23 cellular contexts compared by ENCODE assay signal in the genomic region with DNA sequence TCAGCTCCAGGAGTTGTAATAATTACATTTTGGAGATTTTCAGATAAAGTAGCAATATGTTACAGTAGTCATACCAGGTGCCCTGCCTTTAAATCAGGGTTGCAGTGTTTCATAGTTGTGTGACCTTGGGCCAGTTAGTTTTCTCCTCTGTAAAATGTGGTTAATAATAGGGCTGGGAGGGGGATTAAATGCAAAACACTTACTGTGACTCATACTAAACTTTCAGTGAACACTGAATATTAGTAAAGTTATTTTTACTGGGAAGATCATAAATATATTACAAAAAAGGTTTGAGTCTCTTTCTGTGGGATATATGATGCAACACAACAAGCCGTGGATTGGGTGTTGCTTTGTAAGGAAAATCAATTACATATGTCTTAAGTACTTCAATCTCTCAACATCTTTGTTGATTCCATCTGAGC. TPM values are rescaled to one million over a fixed set of nuclear protein-coding genes. Genes with fewer than 3 reads are reported as not detected.
A peak's percentile ranks its signal among the peaks of the same experiment; 100 is the strongest.
DNase-seq lines count a peak whose midpoint lies in the region; ATAC-seq and TF ChIP-seq lines count a peak whose summit lies in the region.
"Had no signal": no experiment of that assay in that cellular context is flagged by ENCODE, and none has a peak within 500 bp of the region (broad histone marks: within the 10 kb centered on the region; RNA-seq: fewer than 3 reads in every experiment).

No MANE protein-coding gene starts in this region.

- peaks cover 27% of the 10 kb centered on the region for H3K36me3 Mint-ChIP-seq in Calu3 (ENCODE audit: insufficient read depth, unreplicated experiment)
- H3K36me3 Mint-ChIP-seq in central memory CD8-positive, alpha-beta T cell (ENCODE audit: insufficient read depth) = peaks cover 33% of the 10 kb centered on the region
- peaks cover 34% of the 10 kb centered on the region for H3K36me3 Mint-ChIP-seq in T-helper 2 cell treated with Interferon-gamma antibody and Interleukin-4, amounts not matched to agents 5 μg/mL and 100 μg/mL, for 36 hours (ENCODE audit: low read depth)

- peaks cover 39% of the 10 kb centered on the region for H3K79me2 ChIP-seq in osteoblast (ENCODE audit: insufficient read depth, low read length)

- no peak overlapping the region for H3K4me2 ChIP-seq in osteoblast (ENCODE audit: insufficient read depth, low read length)

- no peak overlapping the region for H3K4me3 ChIP-seq in osteoblast (ENCODE audit: insufficient read depth, low read length)
- H3K4me3 ChIP-seq: esophagus squamous epithelium had no signal

- H3K9me3 Mint-ChIP-seq in Calu3 (ENCODE audit: low read depth, unreplicated experiment) = no peaks in the 10 kb centered on the region
- no peaks in the 10 kb centered on the region for H3K9me3 Mint-ChIP-seq in central memory CD8-positive, alpha-beta T cell
- no peaks in the 10 kb centered on the region for H3K9me3 Mint-ChIP-seq in T-helper 2 cell treated with Interferon-gamma antibody and Interleukin-4, amounts not matched to agents 5 μg/mL and 100 μg/mL, for 36 hours
- H3K9me3 Mint-ChIP-seq: activated T-helper 2 cell treated with anti-CD3 and anti-CD28 coated beads, Interferon-gamma antibody, Interleukin-2, Interleukin-4, amounts not matched to agents 10 μg/mL and 5 μg/mL and 100 μg/mL, durations not matched to agents 14 hours and 24 hours and 36 hours; natural killer cell treated with Interleukin-12 subunit alpha and Interleukin-12 subunit beta and Interleukin-15 and Interleukin-18, amount 100 ng/mL, for 72 hours had no signal

- TF ChIP-seq CTCF in Calu3 (IDR thresholded peaks at IDR 0.05; ENCODE audit: unreplicated experiment) (no peak), osteoblast (IDR thresholded peaks at IDR 0.05; ENCODE audit: extremely low read depth, low read depth, low read length) (no peak)

- H2AFZ ChIP-seq in osteoblast (ENCODE audit: low read length) = no peak overlapping the region

- H3K36me3 ChIP-seq in osteoblast (ENCODE audit: insufficient read depth, low read length) = peaks cover 22% of the 10 kb centered on the region

- intact Hi-C loops in Calu3 (cut with micrococcal nuclease; ENCODE audit: unreplicated experiment) = no loop called here

- no TSS peak for BruUV-seq in Calu3 (replicated peaks; lab: Mats Ljungman, UMichigan)

- ATAC-seq in central memory CD8-positive, alpha-beta T cell (replicated peaks; ENCODE audit: extremely low read depth, poor library complexity, severe bottlenecking) = no peak
- ATAC-seq: activated CD4-positive, CD25-positive, alpha-beta regulatory T cell treated with anti-CD3 and anti-CD28 coated beads, Interleukin-2, amount 50 U/mL, for 24 hours; natural killer cell treated with Interleukin-12 subunit alpha and Interleukin-12 subunit beta and Interleukin-15 and Interleukin-18, amount 100 ng/mL, for 72 hours had no signal

- peak overlapping the region; percentile 24 for H3K27ac ChIP-seq in osteoblast (ENCODE audit: low read depth, low read length)
- H3K27ac ChIP-seq: C4-2B, esophagus squamous epithelium had no signal

- no peak overlapping the region for H3K4me3 Mint-ChIP-seq in Calu3 (ENCODE audit: low read depth, unreplicated experiment)
- H3K4me3 Mint-ChIP-seq in central memory CD8-positive, alpha-beta T cell = no peak overlapping the region
- H3K4me3 Mint-ChIP-seq in T-helper 2 cell treated with Interferon-gamma antibody and Interleukin-4, amounts not matched to agents 5 μg/mL and 100 μg/mL, for 36 hours = no peak overlapping the region
- H3K4me3 Mint-ChIP-seq: natural killer cell treated with Interleukin-12 subunit alpha and Interleukin-12 subunit beta and Interleukin-15 and Interleukin-18, amount 100 ng/mL, for 72 hours had no signal

- H3K4me1 ChIP-seq in osteoblast (ENCODE audit: insufficient read depth, low read length) = peaks cover 8% of the 10 kb centered on the region

- no peaks in the 10 kb centered on the region for H3K9me3 ChIP-seq in osteoblast (ENCODE audit: low read depth, low read length)
- H3K9me3 ChIP-seq: esophagus squamous epithelium had no signal

- no peaks in the 10 kb centered on the region for H3K27me3 ChIP-seq in osteoblast (ENCODE audit: insufficient read depth, low read length)
- H3K27me3 ChIP-seq: esophagus squamous epithelium had no signal

- H3K4me1 Mint-ChIP-seq in Calu3 (ENCODE audit: low read depth, unreplicated experiment) = peaks cover 8% of the 10 kb centered on the region
- H3K4me1 Mint-ChIP-seq in central memory CD8-positive, alpha-beta T cell = peaks cover 21% of the 10 kb centered on the region
- H3K4me1 Mint-ChIP-seq in T-helper 2 cell treated with Interferon-gamma antibody and Interleukin-4, amounts not matched to agents 5 μg/mL and 100 μg/mL, for 36 hours (ENCODE audit: low read depth) = peaks cover 10% of the 10 kb centered on the region

- CTCF ChIA-PET in Calu3 (lab: Charles Lee) = no interaction called here

- DNase-seq in Calu3 (no peak), HCEC 1CT (peak; percentile 50), osteoblast (ENCODE audit: insufficient read length, low spot score, missing footprints) (no peak), NCI-H2196 treated with DMSO at 0.1 percent for 48 hours (lab: John Stamatoyannopoulos, UW; ENCODE audit: unreplicated experiment) (no peak), DMS79 treated with DMSO at 0.1 percent for 48 hours (lab: John Stamatoyannopoulos, UW) (no peak)
- no peak for DNase-seq in central memory CD8-positive, alpha-beta T cell (ENCODE audit: low spot score in 2 of 2)
- no peak for DNase-seq in T-helper 2 cell treated with Interferon-gamma antibody and Interleukin-4, amounts not matched to agents 5 μg/mL and 100 μg/mL, for 36 hours (ENCODE audit: low spot score)
- DNase-seq: amniotic stem cell; caudate nucleus; DMS153; effector CD8-positive, alpha-beta T cell; esophagus squamous epithelium; hippocampal formation; kidney glomerular epithelial cell; mesendoderm; NCI-H2081 treated with DMSO at 0.1 percent for 48 hours; NCI-H526; stimulated activated CD8-positive, alpha-beta memory T cell treated with anti-CD3 and anti-CD28 coated beads, Interleukin-4, amount 100 ng/mL, for 48 hours; substantia nigra had no signal

- H3K27me3 Mint-ChIP-seq in Calu3 (ENCODE audit: unreplicated experiment) = no peaks in the 10 kb centered on the region
- no peaks in the 10 kb centered on the region for H3K27me3 Mint-ChIP-seq in central memory CD8-positive, alpha-beta T cell
- no peaks in the 10 kb centered on the region for H3K27me3 Mint-ChIP-seq in T-helper 2 cell treated with Interferon-gamma antibody and Interleukin-4, amounts not matched to agents 5 μg/mL and 100 μg/mL, for 36 hours (ENCODE audit: low read depth)
- H3K27me3 Mint-ChIP-seq: natural killer cell treated with Interleukin-12 subunit alpha and Interleukin-12 subunit beta and Interleukin-15 and Interleukin-18, amount 100 ng/mL, for 72 hours had no signal

- H4K20me1 ChIP-seq in osteoblast (ENCODE audit: insufficient read depth, low read length) = peaks cover 22% of the 10 kb centered on the region

- H3K27ac Mint-ChIP-seq in Calu3 (ENCODE audit: unreplicated experiment) = peak overlapping the region; percentile 16
- H3K27ac Mint-ChIP-seq in central memory CD8-positive, alpha-beta T cell (ENCODE audit: low read depth) = peak overlapping the region; percentile 50
- no peak overlapping the region for H3K27ac Mint-ChIP-seq in T-helper 2 cell treated with Interferon-gamma antibody and Interleukin-4, amounts not matched to agents 5 μg/mL and 100 μg/mL, for 36 hours
- H3K27ac Mint-ChIP-seq: activated T-helper 2 cell treated with anti-CD3 and anti-CD28 coated beads, Interferon-gamma antibody, Interleukin-2, Interleukin-4, amounts not matched to agents 10 μg/mL and 5 μg/mL and 100 μg/mL, durations not matched to agents 14 hours and 24 hours and 36 hours had no signal

RNA-seq across cellular contexts. Expression of a gene that starts 1.1 kb away (rescaled TPM):
- total RNA-seq in Calu3 (2022) = 6.1 and 8.4 TPM in 2 replicates
- total RNA-seq in osteoblast = 6.2 and 7.4 TPM in 2 replicates
